Comparison of ENCODE assay signal across 11 cellular contexts in genomic region chr2:98623657-98624056, GRCh38. TPM values are rescaled to one million over a fixed set of nuclear protein-coding genes. Genes with fewer than 3 reads are reported as not detected.
A peak's percentile ranks its signal among the peaks of the same experiment; 100 is the strongest.
DNase-seq lines count a peak whose midpoint lies in the region; ATAC-seq and TF ChIP-seq lines count a peak whose summit lies in the region.
"Had no signal": no experiment of that assay in that cellular context is flagged by ENCODE, and none has a peak within 500 bp of the region (broad histone marks: within the 10 kb centered on the region; RNA-seq: fewer than 3 reads in every experiment).

No MANE protein-coding gene starts in this region.

- TF ChIP-seq EP300 in transverse colon (IDR thresholded peaks at IDR 0.05; ENCODE audit: low read depth), result no peak

- CTCF ChIA-PET in IMR-90 (lab: Yijun Ruan, JAX), result no interaction called here

- peak overlapping the region; percentile 32 for H2AFZ ChIP-seq in IMR-90 (replicated peaks; ENCODE audit: low read length, poor library complexity)

- H3K36me3 Mint-ChIP-seq in osteocyte (ENCODE audit: unreplicated experiment), result peaks cover 2% of the 10 kb centered on the region

- no peak overlapping the region for H3K27ac Mint-ChIP-seq in osteocyte (ENCODE audit: unreplicated experiment)

- H4K91ac ChIP-seq in IMR-90 (ENCODE audit: insufficient read depth, low read depth, low read length), result no peak overlapping the region

- no peak for TF ChIP-seq CTCF in IMR-90 (conservative IDR thresholded peaks at IDR 0.05; ENCODE audit: low read depth, low read length)
- TF ChIP-seq CTCF in choroid plexus epithelial cell (conservative IDR thresholded peaks at IDR 0.05; ENCODE audit: low read depth, low read length), result no peak
- TF ChIP-seq CTCF in liver (IDR thresholded peaks at IDR 0.05; ENCODE audit: low read depth, low read length, missing input control), result no peak
- no peak for TF ChIP-seq CTCF in osteocyte (IDR thresholded peaks at IDR 0.05)
- TF ChIP-seq CTCF in transverse colon (IDR thresholded peaks at IDR 0.05), result no peak

- no peak overlapping the region for H2BK20ac ChIP-seq in IMR-90 (ENCODE audit: low read depth, low read length)

- H3K18ac ChIP-seq in IMR-90 (ENCODE audit: low read depth, low read length), result no peak overlapping the region

- H3K27me3 Mint-ChIP-seq in osteocyte (ENCODE audit: unreplicated experiment), result peaks cover 23% of the 10 kb centered on the region

- peak; percentile 11 for DNase-seq in AG20443 (ENCODE audit: low spot score)
- peak; percentile 37 for DNase-seq in IMR-90
- peak; percentile 76 for DNase-seq in choroid plexus epithelial cell (ENCODE audit: low read depth)
- no peak for DNase-seq in osteocyte (ENCODE audit: extremely low spot score, unreplicated experiment)
- no peak for DNase-seq in transverse colon
- no peak for DNase-seq in NCI-H146 (lab: John Stamatoyannopoulos, UW)
- DNase-seq: colonic mucosa, GOT3, NCI-H2107 had no signal

- no peak overlapping the region for H3K14ac ChIP-seq in IMR-90 (replicated peaks; ENCODE audit: low read depth, low read length)

- no TSS peak for BruUV-seq in IMR-90 (replicated peaks; lab: Mats Ljungman, UMichigan)

- no peak overlapping the region for H3K56ac ChIP-seq in IMR-90 (ENCODE audit: extremely low read depth, insufficient read depth, low read length)

- H2BK15ac ChIP-seq in IMR-90 (ENCODE audit: low read depth, low read length), result no peak overlapping the region

- ATAC-seq in IMR-90 (ENCODE audit: low read depth), result no peak
- ATAC-seq in GM21825 (IDR thresholded peaks at IDR 0.05; ENCODE audit: unreplicated experiment), result no peak

- no peak overlapping the region for H3K4ac ChIP-seq in IMR-90 (ENCODE audit: low read depth, low read length)

- H3K9ac ChIP-seq in IMR-90 (ENCODE audit: low read depth, low read length), result no peak overlapping the region
- H3K9ac ChIP-seq in liver (ENCODE audit: low read depth in 1 of 2, low read length in 2 of 2), result no peak overlapping the region

- TF ChIP-seq POLR2A in IMR-90 (IDR thresholded peaks at IDR 0.05; ENCODE audit: low read depth, low read length) (no peak), transverse colon (IDR thresholded peaks at IDR 0.05) (no peak)

- H2AK9ac ChIP-seq in IMR-90 (replicated peaks; ENCODE audit: low read depth, low read length, poor library complexity), result no peak overlapping the region

- H2AK5ac ChIP-seq in IMR-90 (ENCODE audit: low read depth, low read length), result no peak overlapping the region

- H3K4me2 ChIP-seq in IMR-90 (ENCODE audit: low read depth, low read length), result no peak overlapping the region

- H3K9me3 ChIP-seq in IMR-90 (ENCODE audit: control insufficient read depth, insufficient read depth, low read length) (no peaks in the 10 kb centered on the region), liver (ENCODE audit: control insufficient read depth in 4 of 4, low read length in 3 of 4) (no peaks in the 10 kb centered on the region), transverse colon (no peaks in the 10 kb centered on the region)
- H3K9me3 ChIP-seq: colonic mucosa had no signal

- H3K4me1 Mint-ChIP-seq in osteocyte (ENCODE audit: unreplicated experiment), result peaks cover 3% of the 10 kb centered on the region

- H3K79me1 ChIP-seq in IMR-90 (ENCODE audit: low read depth in 1 of 2, low read length in 2 of 2), result no peaks in the 10 kb centered on the region

- no peak overlapping the region for H2BK5ac ChIP-seq in IMR-90 (ENCODE audit: low read depth, low read length, poor library complexity, severe bottlenecking)

- TF ChIP-seq RAD21 in IMR-90 (IDR thresholded peaks at IDR 0.05; ENCODE audit: low read length) (no peak), liver (IDR thresholded peaks at IDR 0.05) (peak in 1 of 2 donors; percentile 5)

- no peaks in the 10 kb centered on the region for H3K4me1 ChIP-seq in IMR-90 (ENCODE audit: control insufficient read depth, insufficient read depth, low read length)
- peaks cover 0 to 2% (median 0%) of the 10 kb centered on the region in 4 donors for H3K4me1 ChIP-seq in liver (ENCODE audit: control insufficient read depth in 4 of 4, insufficient read depth in 4 of 4, low read length in 3 of 4)
- H3K4me1 ChIP-seq in transverse colon, result no peaks in the 10 kb centered on the region
- H3K4me1 ChIP-seq: colonic mucosa had no signal

- no peak overlapping the region for H4K5ac ChIP-seq in IMR-90 (ENCODE audit: low read depth, low read length)

- H3K4me3 ChIP-seq in IMR-90 (ENCODE audit: insufficient read depth, low read depth, low read length), result no peak overlapping the region
- no peak overlapping the region for H3K4me3 ChIP-seq in choroid plexus epithelial cell (ENCODE audit: low read depth, low read length)
- no peak overlapping the region for H3K4me3 ChIP-seq in liver (ENCODE audit: low read depth in 1 of 3, low read length in 3 of 3)
- no peak overlapping the region for H3K4me3 ChIP-seq in transverse colon
- H3K4me3 ChIP-seq: colonic mucosa had no signal

- WGBS in IMR-90 (ENCODE audit: extremely low coverage in 2 of 2, insufficient read length in 1 of 2), 2 experiments, result 60% methylated on average over 1 of the region's 5 CpGs; no CpG with 5 or more reads in 1 of the 2 experiments
- 63% methylated on average over 5 of the region's 5 CpGs for WGBS in liver
- 0 to 78% methylated on average over 1 to 5 of the region's 5 CpGs for WGBS in transverse colon (ENCODE audit: low coverage in 1 of 2), 2 donors

- no peak overlapping the region for H3K4me3 Mint-ChIP-seq in osteocyte (ENCODE audit: unreplicated experiment)

- intact Hi-C loops in IMR-90 (cut with micrococcal nuclease) (loop anchor here (2.0 kb wide), 1 partner anchor 15 kb away; no protein-coding TSS in a partner anchor), transverse colon (cut with DNase I; ENCODE audit: low total_unique reads) (no loop called here)

- H3K27ac ChIP-seq in IMR-90 (ENCODE audit: insufficient read depth, low read length), result no peak overlapping the region
- H3K27ac ChIP-seq in liver (ENCODE audit: low read depth in 1 of 2, low read length in 2 of 2), result no peak overlapping the region
- H3K27ac ChIP-seq in transverse colon, result no peak overlapping the region
- H3K27ac ChIP-seq: colonic mucosa had no signal

- in situ Hi-C loops in IMR-90 (cut with MboI; ENCODE audit: low sequenced_read_pairs) (no loop called here), transverse colon (cut with MboI; ENCODE audit: low pct_ligation_motif_present in 1 of 4, low pct_unique_long_range_greater_than_20kb in 1 of 4, low sequenced_read_pairs in 3 of 4) (no loop called here)

- H4K20me1 ChIP-seq in IMR-90 (ENCODE audit: insufficient read depth, low read length), result no peaks in the 10 kb centered on the region

- H3K36me3 ChIP-seq in IMR-90 (ENCODE audit: control insufficient read depth, insufficient read depth, low read length), result no peaks in the 10 kb centered on the region
- peaks cover 0 to 4% (median 1%) of the 10 kb centered on the region in 4 donors for H3K36me3 ChIP-seq in liver (ENCODE audit: control insufficient read depth in 4 of 4, insufficient read depth in 3 of 4, low read depth in 1 of 4, low read length in 3 of 4)
- peaks cover 0 to 25% (median 8%) of the 10 kb centered on the region in 4 donors for H3K36me3 ChIP-seq in transverse colon
- H3K36me3 ChIP-seq: colonic mucosa had no signal

- peaks cover 5% of the 10 kb centered on the region for H3K9me3 Mint-ChIP-seq in osteocyte (ENCODE audit: unreplicated experiment)

- no peak overlapping the region for H2BK120ac ChIP-seq in IMR-90 (ENCODE audit: low read depth, low read length)

- dilution Hi-C loops in IMR-90 (cut with HindIII; ENCODE audit: low sequenced_read_pairs, unreplicated experiment), result no loop called here

- H4K8ac ChIP-seq in IMR-90 (ENCODE audit: low read depth in 2 of 2, low read length in 2 of 2), result no peak overlapping the region

- H3K9me1 ChIP-seq in IMR-90 (ENCODE audit: insufficient read depth, low read length), result no peaks in the 10 kb centered on the region

- H3K23ac ChIP-seq in IMR-90 (ENCODE audit: low read depth, low read length), result no peak overlapping the region

- H3K27me3 ChIP-seq in IMR-90 (ENCODE audit: control insufficient read depth, insufficient read depth, low read length), result peaks cover under 1% of the 10 kb centered on the region
- no peaks in the 10 kb centered on the region for H3K27me3 ChIP-seq in liver (ENCODE audit: control insufficient read depth in 4 of 4, insufficient read depth in 4 of 4, low read length in 3 of 4)
- H3K27me3 ChIP-seq in transverse colon, result no peaks in the 10 kb centered on the region
- H3K27me3 ChIP-seq: colonic mucosa had no signal

- POLR2A ChIA-PET in IMR-90 (lab: Charles Lee; ENCODE audit: unreplicated experiment), result no interaction called here

TF ChIP-seq in liver, 16 proteins besides CTCF, POLR2A, EP300 and RAD21 (continues in another document):
- no peak for TF ChIP-seq EGR1 (IDR thresholded peaks at IDR 0.05; ENCODE audit: low read depth in 2 of 2)
- no peak for TF ChIP-seq ZBTB33 (IDR thresholded peaks at IDR 0.05)
- no peak for TF ChIP-seq TAF1 (conservative IDR thresholded peaks at IDR 0.05)
- no peak for TF ChIP-seq FOXA1 (IDR thresholded peaks at IDR 0.05)

RNA-seq across cellular contexts. Expression of gene UNC50, which starts 15.3 kb away (rescaled TPM):
- total RNA-seq in IMR-90 (2012; rRNA removed), result 18.3 and 40.3 TPM in 2 replicates
- 29.5 and 34.1 TPM in 2 replicates for polyA plus RNA-seq in IMR-90 (2012; rRNA removed)
- 12.0 and 13.8 TPM in 2 replicates for polyA plus RNA-seq in IMR-90 (2012; cell fraction: cytosol; rRNA removed)
- 12.8 and 48.5 TPM in 2 replicates for polyA plus RNA-seq in IMR-90 (2012; cell fraction: nucleus; rRNA removed; ENCODE audit: low replicate concordance)
- 10 to 100 TPM; 23.9 to 35.7 TPM for total RNA-seq in liver
- 10 to 100 TPM; 22.2 to 37.9 TPM for polyA plus RNA-seq in liver
- total RNA-seq in osteocyte, result 44.3 and 45.7 TPM in 2 replicates
- 10 to 100 TPM; 23.9 to 46.8 (median 36.3) TPM for total RNA-seq in transverse colon

RNA-seq across cellular contexts. Expression of gene COA5, which starts 15.3 kb away (rescaled TPM):
- total RNA-seq in IMR-90 (2012; rRNA removed) (8.4 and 16.4 TPM in 2 replicates), liver (10 to 100 TPM; 18.7 to 20.4 TPM), osteocyte (26.4 and 33.1 TPM in 2 replicates), transverse colon (10 to 100 TPM in 3 of 4 donors, 1 to 10 TPM in 1; 4.5 to 36.2 (median 23.2) TPM)
- polyA plus RNA-seq in IMR-90 (2012; rRNA removed) (10.1 and 14.2 TPM in 2 replicates), liver (10 to 100 TPM in 1 of 2 donors, 1 to 10 TPM in 1; 9.7 to 42.0 TPM)
- polyA plus RNA-seq in IMR-90 (2012; cell fraction: cytosol; rRNA removed), result 7.7 and 10.4 TPM in 2 replicates
- 3.6 and 26.9 TPM in 2 replicates for polyA plus RNA-seq in IMR-90 (2012; cell fraction: nucleus; rRNA removed; ENCODE audit: low replicate concordance)

Comparison
In these comparisons a context has a peak if more than half of its experiments do, and no peak if none do; other contexts are left out.
1. DNase-seq: peak in AG20443 (single experiment), IMR-90 (single experiment) and choroid plexus epithelial cell (single experiment); none in osteocyte (single experiment), transverse colon (single experiment) and NCI-H146 (single experiment).